In genomic region chr2:219029829-219030165, GRCh38 we compare ENCODE assay signal across 8 cellular contexts. TPM values are rescaled to one million over a fixed set of nuclear protein-coding genes. Genes with fewer than 3 reads are reported as not detected.
DNase-seq lines count a peak whose midpoint lies in the region; ATAC-seq and TF ChIP-seq lines count a peak whose summit lies in the region.

No MANE protein-coding gene starts in this region.

- intact Hi-C loops in sigmoid colon (cut with DNase I) = loop anchor here (1.0 kb wide), 1 partner anchor 126 kb away; no protein-coding TSS in a partner anchor

- no peak for TF ChIP-seq POLR2A in sigmoid colon (IDR thresholded peaks at IDR 0.05)

- no peak for TF ChIP-seq EP300 in sigmoid colon (IDR thresholded peaks at IDR 0.05)

- TF ChIP-seq CTCF in right atrium auricular region (IDR thresholded peaks at IDR 0.05) (peak; percentile 85 to 96), sigmoid colon (IDR thresholded peaks at IDR 0.05) (peak; percentile 57 to 93 (median 77))

- H3K4me3 ChIP-seq in right atrium auricular region = no peak overlapping the region
- no peak overlapping the region for H3K4me3 ChIP-seq in sigmoid colon

- 35 to 43% methylated on average over 9 of the region's 9 CpGs for WGBS in sigmoid colon, 2 donors

- H3K27ac ChIP-seq in right atrium auricular region (no peak overlapping the region), sigmoid colon (no peak overlapping the region)

- DNase-seq in DMS53 treated with DMSO at 0.1 percent for 48 hours (lab: John Stamatoyannopoulos, UW; ENCODE audit: unreplicated experiment) (peak; percentile 59), H4 (ENCODE audit: low spot score) (peak; percentile 62), NCI-H1092 (lab: John Stamatoyannopoulos, UW) (peak; percentile 51), T-helper 1 cell (peak; percentile 48 to 70 (median 63)), amniotic epithelial cell (ENCODE audit: low read depth) (peak; percentile 53), right atrium auricular region (ENCODE audit: low spot score) (peak; percentile 75), sigmoid colon (peak; percentile 85)

- H3K36me3 ChIP-seq in right atrium auricular region (no peaks in the 10 kb centered on the region), sigmoid colon (no peaks in the 10 kb centered on the region)

- no peak for ATAC-seq in GM18873 (IDR thresholded peaks at IDR 0.05; ENCODE audit: low FRiP score, unreplicated experiment)

- peaks cover 0 to 10% of the 10 kb centered on the region in 2 donors for H3K27me3 ChIP-seq in right atrium auricular region
- peaks cover 4 to 35% (median 25%) of the 10 kb centered on the region in 3 donors for H3K27me3 ChIP-seq in sigmoid colon

- H3K9me3 ChIP-seq in right atrium auricular region = no peaks in the 10 kb centered on the region
- H3K9me3 ChIP-seq in sigmoid colon = no peaks in the 10 kb centered on the region

- no peaks in the 10 kb centered on the region for H3K4me1 ChIP-seq in right atrium auricular region
- H3K4me1 ChIP-seq in sigmoid colon = no peaks in the 10 kb centered on the region

RNA-seq across cellular contexts. Expression of gene CFAP65, which starts 11.5 kb away (rescaled TPM):
- 0.10 TPM in 1 of 2 replicates, not detected in the other for total RNA-seq in H4 (2014; rRNA removed; shearing (Covaris generic))
- total RNA-seq in right atrium auricular region (not detected), sigmoid colon (not detected)
- under 1 TPM; under 0.01 to 0.10 (median under 0.01) TPM for polyA plus RNA-seq in sigmoid colon

RNA-seq across cellular contexts. Expression of gene IHH, which starts 30.9 kb away (rescaled TPM):
- total RNA-seq in H4 (2014; rRNA removed; shearing (Covaris generic)) = not detected in 2 replicates
- total RNA-seq in right atrium auricular region (not detected), sigmoid colon (not detected)
- 10 to 100 TPM; 12.9 to 36.1 (median 21.6) TPM for polyA plus RNA-seq in sigmoid colon

RNA-seq across cellular contexts. Expression of gene CRYBA2, which starts 36.6 kb away (rescaled TPM):
- total RNA-seq in H4 (2014; rRNA removed; shearing (Covaris generic)) = not detected in 2 replicates
- not detected for total RNA-seq in right atrium auricular region
- not detected for total RNA-seq in sigmoid colon
- 10 to 100 TPM in 1 of 3 donors, 1 to 10 TPM in 2; 1.4 to 10.8 (median 5.5) TPM for polyA plus RNA-seq in sigmoid colon

RNA-seq across cellular contexts. Expression of gene FEV, which starts 44.8 kb away (rescaled TPM):
- not detected in 2 replicates for total RNA-seq in H4 (2014; rRNA removed; shearing (Covaris generic))
- total RNA-seq in right atrium auricular region (not detected), sigmoid colon (under 1 TPM in 1 of 4 donors, not detected in 3; 0.71 TPM)
- 1 to 10 TPM in 1 of 3 donors, under 1 TPM in 1, not detected in 1; 0.77 to 6.0 TPM for polyA plus RNA-seq in sigmoid colon
